Comparison of ENCODE assay signal across 9 cellular contexts in the genomic region with DNA sequence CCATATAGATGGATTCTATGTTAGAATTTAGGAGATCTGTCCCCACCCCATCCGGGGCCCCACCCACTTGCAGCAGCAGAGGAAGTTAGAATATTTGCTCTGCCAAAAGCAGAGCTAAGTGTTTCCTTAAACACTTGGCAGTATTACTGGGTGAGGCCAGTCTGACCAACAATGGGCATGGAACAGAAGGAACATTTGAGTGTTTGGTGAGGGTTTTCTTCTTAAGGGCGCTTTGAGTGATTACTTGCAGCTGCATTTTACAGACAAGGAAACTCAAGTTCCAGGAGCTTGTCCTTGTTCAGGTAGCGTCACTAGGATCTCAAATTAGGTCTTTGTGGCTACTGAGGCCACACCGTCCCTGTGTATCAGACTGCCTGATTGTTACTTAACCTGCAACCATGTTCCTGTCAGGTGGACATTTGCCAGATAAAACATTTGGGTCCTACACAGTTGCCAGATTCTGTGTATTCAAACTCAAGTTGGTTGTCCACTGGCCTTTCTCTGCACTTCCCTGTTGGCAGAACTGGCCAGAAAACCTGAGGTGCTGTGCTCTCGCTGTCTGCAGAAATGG. TPM values are rescaled to one million over a fixed set of nuclear protein-coding genes. Genes with fewer than 3 reads are reported as not detected.
DNase-seq lines count a peak whose midpoint lies in the region; ATAC-seq and TF ChIP-seq lines count a peak whose summit lies in the region.
"Had no signal": no experiment of that assay in that cellular context is flagged by ENCODE, and none has a peak within 500 bp of the region (broad histone marks: within the 10 kb centered on the region; RNA-seq: fewer than 3 reads in every experiment).

No MANE protein-coding gene starts in this region.

- H3K27me3 Mint-ChIP-seq in progenitor cell of endocrine pancreas, result no peaks in the 10 kb centered on the region
- H3K27me3 Mint-ChIP-seq: stimulated activated naive B cell treated with anti-CD40 and anti-IgM and Interleukin-4, amounts not matched to agents 10 μg/mL and 1 μg/mL and 100 μg/mL, for 72 hours had no signal

- 63% methylated on average over 4 of the region's 5 CpGs for WGBS in suprapubic skin

- peak overlapping the region; percentile 40 for H3K27ac ChIP-seq in suprapubic skin

- peaks cover 6% of the 10 kb centered on the region for H3K4me1 ChIP-seq in suprapubic skin

- peaks cover 5% of the 10 kb centered on the region for H3K36me3 ChIP-seq in suprapubic skin

- H3K27ac Mint-ChIP-seq in progenitor cell of endocrine pancreas, result no peak overlapping the region
- H3K27ac Mint-ChIP-seq: stimulated activated naive B cell treated with anti-CD40 and anti-IgM and Interleukin-4, amounts not matched to agents 10 μg/mL and 1 μg/mL and 100 μg/mL, for 72 hours had no signal

- ATAC-seq in Right ventricle myocardium superior (ENCODE audit: poor library complexity) (peak; percentile 83), GM21576 (IDR thresholded peaks at IDR 0.05; ENCODE audit: unreplicated experiment) (no peak)

- peaks cover 7% of the 10 kb centered on the region for H3K36me3 Mint-ChIP-seq in progenitor cell of endocrine pancreas (ENCODE audit: insufficient read depth)

- no peak for TF ChIP-seq POLR2A in suprapubic skin (IDR thresholded peaks at IDR 0.05)

- no peak for TF ChIP-seq CTCF in suprapubic skin (IDR thresholded peaks at IDR 0.05)
- no peak for TF ChIP-seq CTCF in progenitor cell of endocrine pancreas (IDR thresholded peaks at IDR 0.05; ENCODE audit: unreplicated experiment)

- peaks cover 9% of the 10 kb centered on the region for H3K4me1 Mint-ChIP-seq in progenitor cell of endocrine pancreas (ENCODE audit: low read depth)

- H3K9me3 ChIP-seq in suprapubic skin, result no peaks in the 10 kb centered on the region

- H3K4me3 Mint-ChIP-seq in progenitor cell of endocrine pancreas (ENCODE audit: low read depth), result no peak overlapping the region
- H3K4me3 Mint-ChIP-seq: stimulated activated naive B cell treated with anti-CD40 and anti-IgM and Interleukin-4, amounts not matched to agents 10 μg/mL and 1 μg/mL and 100 μg/mL, for 72 hours had no signal

- no peak overlapping the region for H3K4me3 ChIP-seq in suprapubic skin

- H3K9me3 Mint-ChIP-seq in progenitor cell of endocrine pancreas (ENCODE audit: low read depth), result no peaks in the 10 kb centered on the region
- H3K9me3 Mint-ChIP-seq: stimulated activated naive B cell treated with anti-CD40 and anti-IgM and Interleukin-4, amounts not matched to agents 10 μg/mL and 1 μg/mL and 100 μg/mL, for 72 hours had no signal

- peak; percentile 36 to 45 for DNase-seq in Kasumi-1 (lab: John Stamatoyannopoulos, UW)
- peak; percentile 6 for DNase-seq in OCI-M1 (lab: John Stamatoyannopoulos, UW)
- DNase-seq in Right ventricle myocardium superior, result peak; percentile 64
- no peak for DNase-seq in suprapubic skin (ENCODE audit: low spot score in 2 of 2)
- DNase-seq in NK-92 treated with Interleukin-12 subunit alpha and Interleukin-12 subunit beta, amount 100 ng/mL, for 24 hours (lab: John Stamatoyannopoulos, UW), result no peak
- DNase-seq in progenitor cell of endocrine pancreas (ENCODE audit: low spot score, unreplicated experiment), result no peak
- DNase-seq: NCI-H1694; stimulated activated naive B cell treated with anti-CD40 and anti-IgM and Interleukin-4, amounts not matched to agents 10 μg/mL and 1 μg/mL and 100 μg/mL, for 72 hours had no signal

- H3K27me3 ChIP-seq in suprapubic skin, result no peaks in the 10 kb centered on the region

- no peak for TF ChIP-seq EP300 in suprapubic skin (IDR thresholded peaks at IDR 0.05)

- intact Hi-C loops in Right ventricle myocardium superior (cut with DNase I), result no loop called here

RNA-seq across cellular contexts. Expression of a gene that starts 59.3 kb away (rescaled TPM):
- total RNA-seq in Right ventricle myocardium superior, result not detected
- 10 to 100 TPM in 3 of 4 donors, 1 to 10 TPM in 1; 5.6 to 65.2 (median 42.4) TPM for total RNA-seq in suprapubic skin
- total RNA-seq in progenitor cell of endocrine pancreas, result not detected in 2 replicates

Comparison
In these comparisons a context has a peak if more than half of its experiments do, and no peak if none do; other contexts are left out.
1. DNase-seq: peak in Kasumi-1 (2 of 2), OCI-M1 (single experiment) and Right ventricle myocardium superior (single experiment); none in suprapubic skin (0 of 2), NK-92 treated with Interleukin-12 subunit alpha and Interleukin-12 subunit beta, amount 100 ng/mL, for 24 hours (single experiment) and progenitor cell of endocrine pancreas (single experiment).